2 cellular contexts compared by ENCODE assay signal in the genomic region with DNA sequence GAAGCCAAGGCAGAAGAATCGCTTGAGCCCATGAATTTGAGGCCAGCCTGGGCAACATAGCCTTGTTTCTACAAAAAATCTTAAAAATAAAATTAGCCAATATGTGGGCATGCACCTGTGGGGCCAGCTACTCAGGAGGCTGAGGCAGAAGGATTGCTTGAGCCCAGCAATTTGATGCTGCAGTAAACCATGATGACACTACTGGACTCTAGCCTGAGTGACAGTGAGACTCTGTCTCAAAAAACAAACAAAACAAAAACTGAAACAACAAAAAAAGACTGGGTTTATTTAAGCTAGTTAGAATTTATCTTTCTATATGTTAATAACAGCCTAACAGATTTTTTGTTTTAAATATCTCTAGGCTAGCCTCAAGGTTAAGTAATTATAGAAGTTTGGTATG.
TF ChIP-seq lines count a peak whose summit lies in the region.

No MANE protein-coding gene starts in this region.

TF ChIP-seq in GM12878, 131 proteins besides CTCF, POLR2A, EP300 and RAD21:
- TF ChIP-seq ZNF207 (IDR thresholded peaks at IDR 0.05; ENCODE audit: borderline replicate concordance) = no peak
- TF ChIP-seq, protein P1, sequence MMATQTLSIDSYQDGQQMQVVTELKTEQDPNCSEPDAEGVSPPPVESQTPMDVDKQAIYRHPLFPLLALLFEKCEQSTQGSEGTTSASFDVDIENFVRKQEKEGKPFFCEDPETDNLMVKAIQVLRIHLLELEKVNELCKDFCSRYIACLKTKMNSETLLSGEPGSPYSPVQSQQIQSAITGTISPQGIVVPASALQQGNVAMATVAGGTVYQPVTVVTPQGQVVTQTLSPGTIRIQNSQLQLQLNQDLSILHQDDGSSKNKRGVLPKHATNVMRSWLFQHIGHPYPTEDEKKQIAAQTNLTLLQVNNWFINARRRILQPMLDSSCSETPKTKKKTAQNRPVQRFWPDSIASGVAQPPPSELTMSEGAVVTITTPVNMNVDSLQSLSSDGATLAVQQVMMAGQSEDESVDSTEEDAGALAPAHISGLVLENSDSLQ (IDR thresholded peaks at IDR 0.05) = peak; percentile 73; the same call in 1 of the 2 replicates

TF ChIP-seq in HepG2, 621 proteins besides CTCF, POLR2A, EP300 and RAD21:
- TF ChIP-seq ZBTB7B (CRISPR knock-in tag; IDR thresholded peaks at IDR 0.05) = no peak
- TF ChIP-seq ZNF687 (CRISPR knock-in tag; IDR thresholded peaks at IDR 0.05) = no peak
- TF ChIP-seq ZNF614 (CRISPR knock-in tag; IDR thresholded peaks at IDR 0.05; ENCODE audit: borderline replicate concordance) = no peak
- no peak for TF ChIP-seq KDM5B (CRISPR knock-in tag; IDR thresholded peaks at IDR 0.05; ENCODE audit: borderline replicate concordance)
- no peak for TF ChIP-seq ZNF549 (CRISPR knock-in tag; IDR thresholded peaks at IDR 0.05)
- TF ChIP-seq SALL2 (CRISPR knock-in tag; IDR thresholded peaks at IDR 0.05) = no peak
- TF ChIP-seq SP1 (IDR thresholded peaks at IDR 0.05) = no peak
- no peak for TF ChIP-seq SP1 (CRISPR knock-in tag; IDR thresholded peaks at IDR 0.05)
- TF ChIP-seq KLF16 (CRISPR knock-in tag; IDR thresholded peaks at IDR 0.05) = no peak
- no peak for TF ChIP-seq PAX8 (CRISPR knock-in tag; IDR thresholded peaks at IDR 0.05; ENCODE audit: borderline replicate concordance)
- no peak for TF ChIP-seq ZNF383 (CRISPR knock-in tag; IDR thresholded peaks at IDR 0.05; ENCODE audit: borderline replicate concordance)
- TF ChIP-seq NAIF1 (CRISPR knock-in tag; IDR thresholded peaks at IDR 0.05; ENCODE audit: borderline replicate concordance) = no peak
- no peak for TF ChIP-seq NCOA5 (CRISPR knock-in tag; IDR thresholded peaks at IDR 0.05)
- TF ChIP-seq YY1 (IDR thresholded peaks at IDR 0.05; ENCODE audit: insufficient read depth, insufficient replicate concordance, low read depth, low read length) = no peak
- no peak for TF ChIP-seq MEIS1 (CRISPR knock-in tag; IDR thresholded peaks at IDR 0.05; ENCODE audit: borderline replicate concordance)
- TF ChIP-seq FOSL1 (CRISPR knock-in tag; IDR thresholded peaks at IDR 0.05; ENCODE audit: borderline replicate concordance) = no peak
- TF ChIP-seq, protein P2, sequence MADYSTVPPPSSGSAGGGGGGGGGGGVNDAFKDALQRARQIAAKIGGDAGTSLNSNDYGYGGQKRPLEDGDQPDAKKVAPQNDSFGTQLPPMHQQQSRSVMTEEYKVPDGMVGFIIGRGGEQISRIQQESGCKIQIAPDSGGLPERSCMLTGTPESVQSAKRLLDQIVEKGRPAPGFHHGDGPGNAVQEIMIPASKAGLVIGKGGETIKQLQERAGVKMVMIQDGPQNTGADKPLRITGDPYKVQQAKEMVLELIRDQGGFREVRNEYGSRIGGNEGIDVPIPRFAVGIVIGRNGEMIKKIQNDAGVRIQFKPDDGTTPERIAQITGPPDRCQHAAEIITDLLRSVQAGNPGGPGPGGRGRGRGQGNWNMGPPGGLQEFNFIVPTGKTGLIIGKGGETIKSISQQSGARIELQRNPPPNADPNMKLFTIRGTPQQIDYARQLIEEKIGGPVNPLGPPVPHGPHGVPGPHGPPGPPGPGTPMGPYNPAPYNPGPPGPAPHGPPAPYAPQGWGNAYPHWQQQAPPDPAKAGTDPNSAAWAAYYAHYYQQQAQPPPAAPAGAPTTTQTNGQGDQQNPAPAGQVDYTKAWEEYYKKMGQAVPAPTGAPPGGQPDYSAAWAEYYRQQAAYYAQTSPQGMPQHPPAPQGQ (CRISPR knock-in tag; IDR thresholded peaks at IDR 0.05; ENCODE audit: borderline replicate concordance) = no peak
- no peak for TF ChIP-seq ZNF773 (CRISPR knock-in tag; IDR thresholded peaks at IDR 0.05; ENCODE audit: borderline replicate concordance)
- TF ChIP-seq ATF4 (CRISPR knock-in tag; IDR thresholded peaks at IDR 0.05) = no peak
